ENCODE assay signal across 10 cellular contexts in the genomic region with DNA sequence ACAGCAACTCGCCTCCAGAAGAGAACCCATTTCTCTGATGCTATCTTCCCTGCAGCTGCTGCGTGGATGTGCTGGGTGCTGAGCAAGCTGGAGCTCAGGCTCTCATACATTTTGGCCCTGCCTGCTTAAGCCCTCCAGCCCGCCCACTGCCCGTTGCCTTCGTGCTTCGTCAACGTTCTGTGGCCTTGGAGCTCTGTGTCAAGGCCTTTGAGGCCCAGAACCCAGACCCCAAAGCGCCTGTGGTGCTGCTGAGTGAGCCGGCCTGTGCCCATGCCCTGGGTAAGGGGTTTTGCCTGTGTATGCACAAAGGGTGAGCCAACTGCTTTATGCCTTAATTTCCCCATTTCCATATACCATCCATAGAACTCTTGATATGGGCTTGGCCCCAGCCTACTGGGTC.
DNase-seq lines count a peak whose midpoint lies in the region; ATAC-seq and TF ChIP-seq lines count a peak whose summit lies in the region.
"Had no signal": no experiment of that assay in that cellular context is flagged by ENCODE, and none has a peak within 500 bp of the region (broad histone marks: within the 10 kb centered on the region; RNA-seq: fewer than 3 reads in every experiment).

No MANE protein-coding gene starts in this region.

- H3K9me3 ChIP-seq in OCI-LY1 (ENCODE audit: low read length) (no peaks in the 10 kb centered on the region), neuron (ENCODE audit: low read length) (no peaks in the 10 kb centered on the region)
- no peaks in the 10 kb centered on the region for H3K9me3 ChIP-seq in effector memory CD4-positive, alpha-beta T cell (ENCODE audit: control insufficient read depth, low read length)

- H2AFZ ChIP-seq in OCI-LY1 (ENCODE audit: low read length) = no peak overlapping the region
- H2AFZ ChIP-seq in neuron (ENCODE audit: low read depth, low read length) = no peak overlapping the region

- H3K9me2 ChIP-seq in OCI-LY1 (ENCODE audit: low read depth, low read length) = no peaks in the 10 kb centered on the region

- DNase-seq in effector memory CD4-positive, alpha-beta T cell = no peak
- DNase-seq in NCI-H2029 treated with DMSO at 0.1 percent for 48 hours (lab: John Stamatoyannopoulos, UW) = no peak
- no peak for DNase-seq in NCI-H1092 treated with DMSO at 0.1 percent for 48 hours (lab: John Stamatoyannopoulos, UW)
- DNase-seq in stimulated activated CD4-positive, alpha-beta T cell treated with anti-CD3 and anti-CD28 coated beads, Interleukin-1b, Interleukin-23, amount 100 ng/mL, for 48 hours = no peak
- DNase-seq: left cardiac atrium; stimulated activated CD4-positive, alpha-beta T cell treated with anti-CD3 and anti-CD28 coated beads, Interleukin-2, amount 100 ng/mL, for 24 hours had no signal

- no peak for TF ChIP-seq CTCF in OCI-LY1 (IDR thresholded peaks at IDR 0.05; ENCODE audit: low read length)

- no peaks in the 10 kb centered on the region for H3K79me2 ChIP-seq in OCI-LY1 (ENCODE audit: insufficient read depth, low read length)

- peak overlapping the region; percentile 77 for H3K4me2 ChIP-seq in OCI-LY1 (ENCODE audit: low read length)

- ATAC-seq in HG03045 (IDR thresholded peaks at IDR 0.05; ENCODE audit: unreplicated experiment) = no peak
- ATAC-seq: left cardiac atrium had no signal

- peaks cover 27% of the 10 kb centered on the region for H3K36me3 ChIP-seq in OCI-LY1 (ENCODE audit: insufficient read depth, low read length)
- H3K36me3 ChIP-seq in effector memory CD4-positive, alpha-beta T cell (ENCODE audit: control insufficient read depth, insufficient read depth, low read length) = peaks cover 10% of the 10 kb centered on the region
- peaks cover 8% of the 10 kb centered on the region for H3K36me3 ChIP-seq in neuron (ENCODE audit: insufficient read depth, low read length)

- no peaks in the 10 kb centered on the region for H4K20me1 ChIP-seq in OCI-LY1 (ENCODE audit: insufficient read depth, low read length)

- H3K9ac ChIP-seq in OCI-LY1 (ENCODE audit: low read length) = peak overlapping the region; percentile 69; the same call in 1 of the 2 replicates

- peaks cover 25% of the 10 kb centered on the region for H3K4me1 ChIP-seq in OCI-LY1 (ENCODE audit: insufficient read depth, low read length, severe bottlenecking)
- H3K4me1 ChIP-seq in effector memory CD4-positive, alpha-beta T cell (ENCODE audit: control insufficient read depth, insufficient read depth, low read length, poor library complexity, severe bottlenecking) = peaks cover 17% of the 10 kb centered on the region
- H3K4me1 ChIP-seq in neuron (ENCODE audit: insufficient read depth, low read length) = peaks cover 19% of the 10 kb centered on the region

- no peaks in the 10 kb centered on the region for H3F3A ChIP-seq in OCI-LY1 (ENCODE audit: insufficient read depth, low read length)

- H3K27me3 ChIP-seq in OCI-LY1 (ENCODE audit: insufficient read depth, low read length) = no peaks in the 10 kb centered on the region
- no peaks in the 10 kb centered on the region for H3K27me3 ChIP-seq in effector memory CD4-positive, alpha-beta T cell (replicated peaks; ENCODE audit: control insufficient read depth, insufficient read depth, low read length, poor library complexity, severe bottlenecking)
- no peaks in the 10 kb centered on the region for H3K27me3 ChIP-seq in neuron (ENCODE audit: insufficient read depth, low read length)

- no peak overlapping the region for H3K27ac ChIP-seq in OCI-LY1 (ENCODE audit: low read depth, low read length, poor library complexity, severe bottlenecking)
- H3K27ac ChIP-seq in effector memory CD4-positive, alpha-beta T cell (ENCODE audit: insufficient read depth, low read length, poor library complexity, severe bottlenecking) = no peak overlapping the region

- H3K4me3 ChIP-seq in GM08714 (ENCODE audit: low read length) (peak overlapping the region; percentile 71; the same call in 1 of the 2 replicates), OCI-LY1 (ENCODE audit: low read depth, low read length, poor library complexity, severe bottlenecking) (peak overlapping the region; percentile 89), neuron (ENCODE audit: low read length) (peak overlapping the region; percentile 92)
- peak overlapping the region; percentile 64 for H3K4me3 ChIP-seq in effector memory CD4-positive, alpha-beta T cell (ENCODE audit: insufficient read depth, low read depth, low read length, poor library complexity, severe bottlenecking)
